1 cellular context compared by ENCODE assay signal in the genomic region with DNA sequence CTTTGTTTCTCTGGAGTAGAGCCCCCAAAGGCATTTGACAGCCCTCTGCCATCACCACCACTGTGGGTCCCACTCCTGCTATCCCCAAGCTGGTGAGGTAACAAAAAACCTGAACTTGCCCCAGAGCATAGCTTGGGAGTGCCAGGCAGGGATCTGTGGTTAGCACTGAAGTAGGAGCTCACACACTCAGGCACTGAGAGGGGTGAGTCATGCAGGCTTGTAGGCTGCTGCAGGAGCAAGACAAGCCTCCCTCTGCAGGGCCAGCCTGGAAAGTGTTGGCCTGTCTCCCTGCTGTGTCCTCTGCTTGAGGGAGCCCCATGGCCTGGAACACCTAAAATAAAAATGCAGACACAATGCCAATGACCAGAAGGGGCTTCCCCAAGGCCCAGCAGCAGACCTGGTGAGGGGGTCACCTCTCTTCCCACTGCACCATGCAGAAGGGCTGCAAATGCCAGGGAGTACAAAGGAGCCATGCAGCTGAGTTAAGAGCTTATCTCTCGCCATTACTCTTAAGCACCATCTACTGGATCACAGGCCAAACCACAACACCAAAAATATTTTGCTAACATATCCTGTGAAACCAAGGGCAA.
TF ChIP-seq lines count a peak whose summit lies in the region.

No MANE protein-coding gene starts in this region.

TF ChIP-seq in H1, 55 proteins besides CTCF, POLR2A, EP300 and RAD21:
- TF ChIP-seq CEBPB (IDR thresholded peaks at IDR 0.05; ENCODE audit: low read depth, low read length) (no peak), SIRT6 (IDR thresholded peaks at IDR 0.05; ENCODE audit: low read length) (no peak), RFX5 (IDR thresholded peaks at IDR 0.05; ENCODE audit: borderline replicate concordance, low read depth, low read length) (no peak), TCF12 (IDR thresholded peaks at IDR 0.05; ENCODE audit: low read depth, low read length) (no peak), SRF (IDR thresholded peaks at IDR 0.05; ENCODE audit: low read depth, low read length) (no peak), RNF2 (IDR thresholded peaks at IDR 0.05; ENCODE audit: borderline replicate concordance, low read depth, low read length, missing control alignments, poor library complexity, severe bottlenecking) (no peak), MAFK (IDR thresholded peaks at IDR 0.05; ENCODE audit: low read depth, low read length) (no peak), SP4 (IDR thresholded peaks at IDR 0.05; ENCODE audit: low read length) (no peak), RXRA (IDR thresholded peaks at IDR 0.05; ENCODE audit: insufficient read depth, low read depth, low read length) (no peak), YY1 (IDR thresholded peaks at IDR 0.05; ENCODE audit: low read depth, low read length) (no peak)
- TF ChIP-seq, protein P1, sequence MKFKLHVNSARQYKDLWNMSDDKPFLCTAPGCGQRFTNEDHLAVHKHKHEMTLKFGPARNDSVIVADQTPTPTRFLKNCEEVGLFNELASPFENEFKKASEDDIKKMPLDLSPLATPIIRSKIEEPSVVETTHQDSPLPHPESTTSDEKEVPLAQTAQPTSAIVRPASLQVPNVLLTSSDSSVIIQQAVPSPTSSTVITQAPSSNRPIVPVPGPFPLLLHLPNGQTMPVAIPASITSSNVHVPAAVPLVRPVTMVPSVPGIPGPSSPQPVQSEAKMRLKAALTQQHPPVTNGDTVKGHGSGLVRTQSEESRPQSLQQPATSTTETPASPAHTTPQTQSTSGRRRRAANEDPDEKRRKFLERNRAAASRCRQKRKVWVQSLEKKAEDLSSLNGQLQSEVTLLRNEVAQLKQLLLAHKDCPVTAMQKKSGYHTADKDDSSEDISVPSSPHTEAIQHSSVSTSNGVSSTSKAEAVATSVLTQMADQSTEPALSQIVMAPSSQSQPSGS (IDR thresholded peaks at IDR 0.05; ENCODE audit: low read length) = no peak
